In the genomic region with DNA sequence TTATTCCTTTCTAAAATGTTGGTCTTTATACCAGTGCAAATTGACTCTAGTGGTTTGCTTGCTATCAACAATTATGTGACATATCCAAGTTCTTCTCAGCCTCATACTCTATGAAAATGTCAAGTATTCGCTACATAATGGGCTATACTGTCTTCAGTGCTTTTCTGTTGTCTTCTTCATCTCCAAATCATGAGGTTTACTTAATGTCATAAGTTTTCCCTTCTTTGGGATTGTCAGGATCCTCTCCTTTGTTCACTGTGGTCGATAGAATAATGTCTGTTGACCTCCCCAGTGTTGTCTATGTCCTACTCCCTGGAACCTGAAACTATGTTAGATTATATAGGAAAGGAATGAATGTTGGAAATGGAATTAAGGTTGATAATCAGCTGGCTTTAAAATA, we compare ENCODE assay signal across 2 cellular contexts.
TF ChIP-seq lines count a peak whose summit lies in the region.

No MANE protein-coding gene starts in this region.

TF ChIP-seq in IMR-90, 13 proteins besides CTCF, POLR2A, EP300 and RAD21:
- TF ChIP-seq RFX5 (IDR thresholded peaks at IDR 0.05; ENCODE audit: low read depth, low read length) = no peak
- no peak for TF ChIP-seq BHLHE40 (IDR thresholded peaks at IDR 0.05; ENCODE audit: low read depth, low read length)
- no peak for TF ChIP-seq NFE2L2 (IDR thresholded peaks at IDR 0.05; ENCODE audit: low read depth, low read length)
- TF ChIP-seq RCOR1 (IDR thresholded peaks at IDR 0.05; ENCODE audit: insufficient replicate concordance, low read length) = no peak
- TF ChIP-seq, protein P1, sequence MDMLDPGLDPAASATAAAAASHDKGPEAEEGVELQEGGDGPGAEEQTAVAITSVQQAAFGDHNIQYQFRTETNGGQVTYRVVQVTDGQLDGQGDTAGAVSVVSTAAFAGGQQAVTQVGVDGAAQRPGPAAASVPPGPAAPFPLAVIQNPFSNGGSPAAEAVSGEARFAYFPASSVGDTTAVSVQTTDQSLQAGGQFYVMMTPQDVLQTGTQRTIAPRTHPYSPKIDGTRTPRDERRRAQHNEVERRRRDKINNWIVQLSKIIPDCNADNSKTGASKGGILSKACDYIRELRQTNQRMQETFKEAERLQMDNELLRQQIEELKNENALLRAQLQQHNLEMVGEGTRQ (IDR thresholded peaks at IDR 0.05; ENCODE audit: low read depth, low read length) = no peak
- no peak for TF ChIP-seq MAFK (IDR thresholded peaks at IDR 0.05; ENCODE audit: low read depth, low read length)
- TF ChIP-seq MXI1 (IDR thresholded peaks at IDR 0.05; ENCODE audit: borderline replicate concordance, low read depth, low read length) = no peak
- TF ChIP-seq MAZ (IDR thresholded peaks at IDR 0.05; ENCODE audit: borderline replicate concordance, low read depth, low read length) = no peak
- TF ChIP-seq, protein P2, sequence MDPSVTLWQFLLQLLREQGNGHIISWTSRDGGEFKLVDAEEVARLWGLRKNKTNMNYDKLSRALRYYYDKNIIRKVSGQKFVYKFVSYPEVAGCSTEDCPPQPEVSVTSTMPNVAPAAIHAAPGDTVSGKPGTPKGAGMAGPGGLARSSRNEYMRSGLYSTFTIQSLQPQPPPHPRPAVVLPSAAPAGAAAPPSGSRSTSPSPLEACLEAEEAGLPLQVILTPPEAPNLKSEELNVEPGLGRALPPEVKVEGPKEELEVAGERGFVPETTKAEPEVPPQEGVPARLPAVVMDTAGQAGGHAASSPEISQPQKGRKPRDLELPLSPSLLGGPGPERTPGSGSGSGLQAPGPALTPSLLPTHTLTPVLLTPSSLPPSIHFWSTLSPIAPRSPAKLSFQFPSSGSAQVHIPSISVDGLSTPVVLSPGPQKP (IDR thresholded peaks at IDR 0.05; ENCODE audit: borderline replicate concordance, low read depth, low read length) = no peak
- TF ChIP-seq CHD1 (IDR thresholded peaks at IDR 0.05; ENCODE audit: low read depth, low read length) = no peak
- no peak for TF ChIP-seq CEBPB (IDR thresholded peaks at IDR 0.05; ENCODE audit: low read depth, low read length)
- no peak for TF ChIP-seq SMC3 (IDR thresholded peaks at IDR 0.05; ENCODE audit: low read depth, low read length)
- no peak for TF ChIP-seq FOS (IDR thresholded peaks at IDR 0.05; ENCODE audit: low read depth, low read length)

TF ChIP-seq in K562, 482 proteins besides CTCF, POLR2A, EP300 and RAD21:
- no peak for TF ChIP-seq CHD2 (IDR thresholded peaks at IDR 0.05; ENCODE audit: low read depth, low read length)
- no peak for TF ChIP-seq ZFP30 (CRISPR knock-in tag; IDR thresholded peaks at IDR 0.05; ENCODE audit: borderline replicate concordance)
- no peak for TF ChIP-seq ZSCAN29 (IDR thresholded peaks at IDR 0.05)
- no peak for TF ChIP-seq RFX7 (CRISPR knock-in tag; IDR thresholded peaks at IDR 0.05)
- TF ChIP-seq CCNT2 (IDR thresholded peaks at IDR 0.05; ENCODE audit: borderline replicate concordance, extremely low read depth, insufficient read length, low read depth, low read length) = no peak
- TF ChIP-seq ZNF431 (CRISPR knock-in tag; IDR thresholded peaks at IDR 0.05) = no peak
- TF ChIP-seq, protein P3, sequence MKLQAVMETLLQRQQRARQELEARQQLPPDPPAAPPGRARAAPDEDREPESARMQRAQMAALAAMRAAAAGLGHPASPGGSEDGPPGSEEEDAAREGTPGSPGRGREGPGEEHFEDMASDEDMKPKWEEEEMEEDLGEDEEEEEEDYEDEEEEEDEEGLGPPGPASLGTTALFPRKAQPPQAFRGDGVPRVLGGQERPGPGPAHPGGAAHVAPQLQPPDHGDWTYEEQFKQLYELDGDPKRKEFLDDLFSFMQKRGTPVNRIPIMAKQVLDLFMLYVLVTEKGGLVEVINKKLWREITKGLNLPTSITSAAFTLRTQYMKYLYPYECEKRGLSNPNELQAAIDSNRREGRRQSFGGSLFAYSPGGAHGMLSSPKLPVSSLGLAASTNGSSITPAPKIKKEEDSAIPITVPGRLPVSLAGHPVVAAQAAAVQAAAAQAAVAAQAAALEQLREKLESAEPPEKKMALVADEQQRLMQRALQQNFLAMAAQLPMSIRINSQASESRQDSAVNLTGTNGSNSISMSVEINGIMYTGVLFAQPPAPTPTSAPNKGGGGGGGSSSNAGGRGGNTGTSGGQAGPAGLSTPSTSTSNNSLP (IDR thresholded peaks at IDR 0.05; ENCODE audit: borderline replicate concordance, low read depth, low read length) = no peak
- no peak for TF ChIP-seq BRD4 (IDR thresholded peaks at IDR 0.05)
- no peak for TF ChIP-seq TSC22D4 (tag; IDR thresholded peaks at IDR 0.05)
- no peak for TF ChIP-seq KLF13 (tag; IDR thresholded peaks at IDR 0.05; ENCODE audit: borderline replicate concordance, low read depth)
- no peak for TF ChIP-seq WHSC1 (IDR thresholded peaks at IDR 0.05; ENCODE audit: low read length)
TF ChIP-seq in K562: peak in this region for 0.
